In genomic region chr14:59362533-59362932, GRCh38 we compare ENCODE assay signal across 1 cellular context.
TF ChIP-seq lines count a peak whose summit lies in the region.

No MANE protein-coding gene starts in this region.

TF ChIP-seq in endothelial cell of umbilical vein, 7 proteins besides CTCF, POLR2A, EP300 and RAD21:
- TF ChIP-seq MYC (IDR thresholded peaks at IDR 0.05; ENCODE audit: low read depth, low read length) (no peak), FOS (IDR thresholded peaks at IDR 0.05; ENCODE audit: borderline replicate concordance, insufficient read depth, low read length) (peak; percentile 50)
